11 cellular contexts compared by ENCODE assay signal in genomic region chr3:134251731-134252391, GRCh38. TPM values are rescaled to one million over a fixed set of nuclear protein-coding genes. Genes with fewer than 3 reads are reported as not detected.
DNase-seq lines count a peak whose midpoint lies in the region; ATAC-seq and TF ChIP-seq lines count a peak whose summit lies in the region.
"Had no signal": no experiment of that assay in that cellular context is flagged by ENCODE, and none has a peak within 500 bp of the region (broad histone marks: within the 10 kb centered on the region; RNA-seq: fewer than 3 reads in every experiment).

No MANE protein-coding gene starts in this region.

- peaks cover 22% of the 10 kb centered on the region for H3K27me3 Mint-ChIP-seq in activated T-cell treated with anti-CD3 and anti-CD28 coated beads, Interleukin-2, amount 50 U/mL, for 72 hours (ENCODE audit: low read depth)
- no peaks in the 10 kb centered on the region for H3K27me3 Mint-ChIP-seq in central memory CD8-positive, alpha-beta T cell
- no peaks in the 10 kb centered on the region for H3K27me3 Mint-ChIP-seq in memory B cell
- H3K27me3 Mint-ChIP-seq in type B pancreatic cell, result no peaks in the 10 kb centered on the region

- peaks cover 68% of the 10 kb centered on the region for H3K4me1 Mint-ChIP-seq in activated T-cell treated with anti-CD3 and anti-CD28 coated beads, Interleukin-2, amount 50 U/mL, for 72 hours (ENCODE audit: low read depth)
- peaks cover 36% of the 10 kb centered on the region for H3K4me1 Mint-ChIP-seq in central memory CD8-positive, alpha-beta T cell
- peaks cover 27% of the 10 kb centered on the region for H3K4me1 Mint-ChIP-seq in memory B cell
- peaks cover 36% of the 10 kb centered on the region for H3K4me1 Mint-ChIP-seq in type B pancreatic cell (ENCODE audit: unreplicated experiment)

- DNase-seq in activated T-cell treated with anti-CD3 and anti-CD28 coated beads, Interleukin-2, amount 50 U/mL, for 72 hours, result no peak
- DNase-seq in activated T-cell treated with anti-CD3 and anti-CD28 coated beads for 4 hours (no peak), memory B cell (ENCODE audit: low spot score in 2 of 2) (no peak), type B pancreatic cell (ENCODE audit: extremely low spot score, unreplicated experiment) (no peak), GM13976 (ENCODE audit: low spot score) (no peak), posterior vena cava (ENCODE audit: low spot score) (no peak)
- DNase-seq in central memory CD8-positive, alpha-beta T cell (ENCODE audit: low spot score in 2 of 2), result no peak
- DNase-seq: activated gamma-delta T cell treated with Interleukin-2 at 50 U/mL for 16 hours, BE2C had no signal

- intact Hi-C loops in posterior vena cava (cut with DNase I), result no loop called here

- H3K9me3 Mint-ChIP-seq in activated T-cell treated with anti-CD3 and anti-CD28 coated beads, Interleukin-2, amount 50 U/mL, for 72 hours, result no peaks in the 10 kb centered on the region
- no peaks in the 10 kb centered on the region for H3K9me3 Mint-ChIP-seq in central memory CD8-positive, alpha-beta T cell
- H3K9me3 Mint-ChIP-seq in memory B cell (no peaks in the 10 kb centered on the region), type B pancreatic cell (peaks cover 3% of the 10 kb centered on the region)

- H3K27ac Mint-ChIP-seq in activated T-cell treated with anti-CD3 and anti-CD28 coated beads, Interleukin-2, amount 50 U/mL, for 72 hours, result peak overlapping the region; percentile 56
- peak overlapping the region; percentile 47 for H3K27ac Mint-ChIP-seq in central memory CD8-positive, alpha-beta T cell (ENCODE audit: low read depth)
- no peak overlapping the region for H3K27ac Mint-ChIP-seq in memory B cell
- peak overlapping the region; percentile 55 for H3K27ac Mint-ChIP-seq in type B pancreatic cell

- TF ChIP-seq CTCF in type B pancreatic cell (conservative IDR thresholded peaks at IDR 0.05) (no peak), GM13976 (IDR thresholded peaks at IDR 0.05; ENCODE audit: borderline replicate concordance, control extremely low read depth, extremely low read depth, insufficient read depth, missing control alignments) (no peak)

- in situ Hi-C loops in GM13976 (cut with MboI; ENCODE audit: low sequenced_read_pairs, unreplicated experiment), result no loop called here

- ATAC-seq in activated T-cell treated with anti-CD3 and anti-CD28 coated beads, Interleukin-2, amount 50 U/mL, for 72 hours (replicated peaks in 1 of 2), result no peak
- ATAC-seq in central memory CD8-positive, alpha-beta T cell (replicated peaks; ENCODE audit: extremely low read depth, poor library complexity, severe bottlenecking), result no peak
- ATAC-seq in memory B cell (ENCODE audit: low read depth) (no peak), GM21786 (IDR thresholded peaks at IDR 0.05; ENCODE audit: unreplicated experiment) (no peak)
- ATAC-seq: pancreas had no signal

- peaks cover 2 to 3% of the 10 kb centered on the region in 2 donors for H3K36me3 Mint-ChIP-seq in activated T-cell treated with anti-CD3 and anti-CD28 coated beads, Interleukin-2, amount 50 U/mL, for 72 hours (ENCODE audit: insufficient read depth in 2 of 2)
- H3K36me3 Mint-ChIP-seq in central memory CD8-positive, alpha-beta T cell (ENCODE audit: insufficient read depth), result peaks cover 10% of the 10 kb centered on the region
- H3K36me3 Mint-ChIP-seq in memory B cell (no peaks in the 10 kb centered on the region), type B pancreatic cell (peaks cover 3% of the 10 kb centered on the region)

- peak overlapping the region; percentile 70 to 84 for H3K4me3 Mint-ChIP-seq in activated T-cell treated with anti-CD3 and anti-CD28 coated beads, Interleukin-2, amount 50 U/mL, for 72 hours
- peak overlapping the region; percentile 91 for H3K4me3 Mint-ChIP-seq in central memory CD8-positive, alpha-beta T cell
- peak overlapping the region; percentile 68 for H3K4me3 Mint-ChIP-seq in memory B cell
- peak overlapping the region; percentile 81 for H3K4me3 Mint-ChIP-seq in type B pancreatic cell

RNA-seq across cellular contexts. Expression of gene RYK, which starts 1.2 kb away (rescaled TPM):
- 10 to 100 TPM; 18.1 to 23.5 TPM for total RNA-seq in activated T-cell treated with anti-CD3 and anti-CD28 coated beads, Interleukin-2, amount 50 U/mL, for 72 hours
- total RNA-seq in type B pancreatic cell (ENCODE audit: low replicate concordance), result 50.7 and 59.2 TPM in 2 replicates
- 10 to 100 TPM; 55.8 to 82.7 TPM for total RNA-seq in posterior vena cava
